Comparison of ENCODE assay signal across 1 cellular context in the genomic region with DNA sequence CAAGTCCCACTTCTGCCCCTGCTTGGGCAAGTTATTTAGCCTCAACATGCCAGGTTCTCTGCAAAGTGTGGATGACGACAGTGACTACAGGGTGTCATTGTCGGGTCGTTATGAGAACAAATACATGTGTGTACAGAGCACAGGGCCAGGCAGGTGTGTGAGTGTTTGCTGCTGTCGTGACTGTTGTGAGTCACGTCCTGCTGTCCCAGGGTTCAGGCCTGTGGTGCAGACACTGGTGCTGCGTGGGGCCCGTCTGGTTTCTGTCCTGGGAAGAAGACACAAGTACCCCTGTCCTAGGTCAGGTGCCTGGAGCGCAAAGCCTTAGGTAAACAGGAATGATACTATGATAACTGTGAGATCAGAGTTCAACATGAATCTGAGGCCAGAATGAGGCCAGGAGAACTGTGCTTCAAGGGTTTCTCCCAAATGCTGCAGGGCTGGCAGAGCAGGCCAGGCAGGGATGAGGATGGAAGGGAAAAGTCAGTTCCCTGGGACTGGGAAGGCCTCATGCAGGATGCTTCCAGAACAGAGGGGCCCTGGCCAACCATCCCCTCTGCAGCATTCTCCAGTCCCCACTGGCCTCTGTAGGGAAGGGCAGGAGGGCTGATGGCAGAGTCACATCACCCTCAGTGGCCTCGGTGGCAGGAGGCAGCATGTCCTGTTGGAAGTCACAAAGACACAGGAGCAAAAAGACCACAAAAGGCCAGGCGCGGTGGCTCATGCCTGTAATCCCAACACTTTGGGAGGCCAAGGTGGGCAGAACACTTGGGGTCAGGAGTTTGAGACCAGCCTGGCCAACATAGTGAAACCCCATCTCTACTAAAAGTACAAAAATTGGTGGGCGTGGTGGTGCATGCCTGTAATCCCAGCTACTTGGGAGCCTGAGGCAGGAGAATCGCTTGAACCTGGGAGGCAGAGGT.
A peak's percentile ranks its signal among the peaks of the same experiment; 100 is the strongest.
TF ChIP-seq lines count a peak whose summit lies in the region.

No MANE protein-coding gene starts in this region.

TF ChIP-seq in HepG2, 621 proteins besides CTCF, POLR2A, EP300 and RAD21 (continued from another document and continues in another):
- TF ChIP-seq, protein P1, sequence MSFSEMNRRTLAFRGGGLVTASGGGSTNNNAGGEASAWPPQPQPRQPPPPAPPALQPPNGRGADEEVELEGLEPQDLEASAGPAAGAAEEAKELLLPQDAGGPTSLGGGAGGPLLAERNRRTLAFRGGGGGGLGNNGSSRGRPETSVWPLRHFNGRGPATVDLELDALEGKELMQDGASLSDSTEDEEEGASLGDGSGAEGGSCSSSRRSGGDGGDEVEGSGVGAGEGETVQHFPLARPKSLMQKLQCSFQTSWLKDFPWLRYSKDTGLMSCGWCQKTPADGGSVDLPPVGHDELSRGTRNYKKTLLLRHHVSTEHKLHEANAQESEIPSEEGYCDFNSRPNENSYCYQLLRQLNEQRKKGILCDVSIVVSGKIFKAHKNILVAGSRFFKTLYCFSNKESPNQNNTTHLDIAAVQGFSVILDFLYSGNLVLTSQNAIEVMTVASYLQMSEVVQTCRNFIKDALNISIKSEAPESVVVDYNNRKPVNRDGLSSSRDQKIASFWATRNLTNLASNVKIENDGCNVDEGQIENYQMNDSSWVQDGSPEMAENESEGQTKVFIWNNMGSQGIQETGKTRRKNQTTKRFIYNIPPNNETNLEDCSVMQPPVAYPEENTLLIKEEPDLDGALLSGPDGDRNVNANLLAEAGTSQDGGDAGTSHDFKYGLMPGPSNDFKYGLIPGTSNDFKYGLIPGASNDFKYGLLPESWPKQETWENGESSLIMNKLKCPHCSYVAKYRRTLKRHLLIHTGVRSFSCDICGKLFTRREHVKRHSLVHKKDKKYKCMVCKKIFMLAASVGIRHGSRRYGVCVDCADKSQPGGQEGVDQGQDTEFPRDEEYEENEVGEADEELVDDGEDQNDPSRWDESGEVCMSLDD (CRISPR knock-in tag; IDR thresholded peaks at IDR 0.05; ENCODE audit: borderline replicate concordance): peak; percentile 39; the same call in 1 of the 2 replicates
- TF ChIP-seq KAT8 (CRISPR knock-in tag; IDR thresholded peaks at IDR 0.05) (peak; percentile 76), ZBTB7B (CRISPR knock-in tag; IDR thresholded peaks at IDR 0.05) (peak; percentile 88), EZH2 (conservative IDR thresholded peaks at IDR 0.05; ENCODE audit: low read depth, low read length) (no peak), HIVEP1 (CRISPR knock-in tag; IDR thresholded peaks at IDR 0.05) (0 out of 2 replicates have a peak, but pooled peaks have one; percentile 62), MIXL1 (CRISPR knock-in tag; IDR thresholded peaks at IDR 0.05) (peak; percentile 60; the same call in 1 of the 2 replicates), STAT5B (CRISPR knock-in tag; IDR thresholded peaks at IDR 0.05) (no peak), SALL1 (CRISPR knock-in tag; IDR thresholded peaks at IDR 0.05) (peak; percentile 99), CREB1 (IDR thresholded peaks at IDR 0.05) (peak; percentile 81), CREB1 (CRISPR knock-in tag; IDR thresholded peaks at IDR 0.05) (peak; percentile 89), ISL2 (CRISPR knock-in tag; IDR thresholded peaks at IDR 0.05) (peak; percentile 71; the same call in 1 of the 2 replicates), ZSCAN20 (CRISPR knock-in tag; IDR thresholded peaks at IDR 0.05; ENCODE audit: borderline replicate concordance) (no peak), ZFY (CRISPR knock-in tag; IDR thresholded peaks at IDR 0.05) (peak; percentile 70), ZNF205 (CRISPR knock-in tag; IDR thresholded peaks at IDR 0.05) (peak; percentile 66), ZNF891 (CRISPR knock-in tag; IDR thresholded peaks at IDR 0.05) (0 out of 2 replicates have a peak, but pooled peaks have one; percentile 54), ZNF567 (CRISPR knock-in tag; IDR thresholded peaks at IDR 0.05; ENCODE audit: borderline replicate concordance) (no peak), MXI1 (IDR thresholded peaks at IDR 0.05; ENCODE audit: borderline replicate concordance, low read depth, low read length) (peak; percentile 84; the same call in 1 of the 3 replicates), PHF21A (CRISPR knock-in tag; IDR thresholded peaks at IDR 0.05) (peak; percentile 99), LCORL (IDR thresholded peaks at IDR 0.05) (peak; percentile 79), LCORL (CRISPR knock-in tag; IDR thresholded peaks at IDR 0.05) (peak; percentile 98), FIP1L1 (IDR thresholded peaks at IDR 0.05; ENCODE audit: borderline replicate concordance, insufficient read depth, low read depth, low read length) (no peak), ZNF441 (CRISPR knock-in tag; IDR thresholded peaks at IDR 0.05; ENCODE audit: borderline replicate concordance) (peak; percentile 28; the same call in 1 of the 2 replicates), POGZ (CRISPR knock-in tag; IDR thresholded peaks at IDR 0.05) (peak; percentile 60; the same call in 1 of the 2 replicates), EEA1 (CRISPR knock-in tag; IDR thresholded peaks at IDR 0.05; ENCODE audit: borderline replicate concordance) (no peak), ELF4 (CRISPR knock-in tag; IDR thresholded peaks at IDR 0.05; ENCODE audit: borderline replicate concordance) (no peak), SAP130 (CRISPR knock-in tag; IDR thresholded peaks at IDR 0.05; ENCODE audit: low read depth) (peak; percentile 92), ZNF839 (CRISPR knock-in tag; IDR thresholded peaks at IDR 0.05; ENCODE audit: borderline replicate concordance) (0 out of 2 replicates have a peak, but pooled peaks have one; percentile 43), PPARG (CRISPR knock-in tag; conservative IDR thresholded peaks at IDR 0.05) (peak; percentile 59; the same call in 1 of the 2 replicates), ZNF772 (CRISPR knock-in tag; IDR thresholded peaks at IDR 0.05) (peak; percentile 93), NR3C1 (CRISPR knock-in tag; IDR thresholded peaks at IDR 0.05) (no peak), ZBTB42 (CRISPR knock-in tag; IDR thresholded peaks at IDR 0.05) (0 out of 2 replicates have a peak, but pooled peaks have one; percentile 61), NCOR1 (IDR thresholded peaks at IDR 0.05; ENCODE audit: borderline replicate concordance, low read length) (peak; percentile 86), SOX13 (IDR thresholded peaks at IDR 0.05) (peak; percentile 68; the same call in 1 of the 2 replicates), SOX13 (CRISPR knock-in tag; conservative IDR thresholded peaks at IDR 0.05 in 1 of 2, IDR thresholded peaks at IDR 0.05 in 1 of 2) (peak in 1 of 2 experiments; percentile 77; a peak in 2 of 4 replicates), GATAD1 (CRISPR knock-in tag; IDR thresholded peaks at IDR 0.05) (peak; percentile 71), TMF1 (CRISPR knock-in tag; IDR thresholded peaks at IDR 0.05; ENCODE audit: low read depth) (no peak), ZNF607 (CRISPR knock-in tag; IDR thresholded peaks at IDR 0.05; ENCODE audit: borderline replicate concordance) (peak; percentile 67; the same call in 1 of the 2 replicates), GTF2F1 (IDR thresholded peaks at IDR 0.05; ENCODE audit: low read length) (no peak), ZNF264 (CRISPR knock-in tag; IDR thresholded peaks at IDR 0.05) (peak; percentile 85; the same call in 1 of the 2 replicates), ZNF605 (CRISPR knock-in tag; IDR thresholded peaks at IDR 0.05) (0 out of 2 replicates have a peak, but pooled peaks have one; percentile 1), MTA1 (CRISPR knock-in tag; IDR thresholded peaks at IDR 0.05; ENCODE audit: borderline replicate concordance) (peak; percentile 96), ELF3 (CRISPR knock-in tag; IDR thresholded peaks at IDR 0.05) (peak; percentile 84), RXRA (CRISPR knock-in tag; IDR thresholded peaks at IDR 0.05) (peak; percentile 95), DPF2 (CRISPR knock-in tag; IDR thresholded peaks at IDR 0.05; ENCODE audit: borderline replicate concordance, low read depth) (peak; percentile 87), ZSCAN9 (CRISPR knock-in tag; IDR thresholded peaks at IDR 0.05; ENCODE audit: borderline replicate concordance) (peak; percentile 91), ZSCAN29 (CRISPR knock-in tag; conservative IDR thresholded peaks at IDR 0.05) (0 out of 2 replicates have a peak, but pooled peaks have one; percentile 63), ZMAT3 (CRISPR knock-in tag; conservative IDR thresholded peaks at IDR 0.05) (no peak), ZNF143 (CRISPR knock-in tag; IDR thresholded peaks at IDR 0.05) (no peak), NFYC (CRISPR knock-in tag; IDR thresholded peaks at IDR 0.05) (peak; percentile 25; the same call in 1 of the 2 replicates), ZNF562 (CRISPR knock-in tag; IDR thresholded peaks at IDR 0.05; ENCODE audit: borderline replicate concordance) (no peak)
- TF ChIP-seq, protein P2, sequence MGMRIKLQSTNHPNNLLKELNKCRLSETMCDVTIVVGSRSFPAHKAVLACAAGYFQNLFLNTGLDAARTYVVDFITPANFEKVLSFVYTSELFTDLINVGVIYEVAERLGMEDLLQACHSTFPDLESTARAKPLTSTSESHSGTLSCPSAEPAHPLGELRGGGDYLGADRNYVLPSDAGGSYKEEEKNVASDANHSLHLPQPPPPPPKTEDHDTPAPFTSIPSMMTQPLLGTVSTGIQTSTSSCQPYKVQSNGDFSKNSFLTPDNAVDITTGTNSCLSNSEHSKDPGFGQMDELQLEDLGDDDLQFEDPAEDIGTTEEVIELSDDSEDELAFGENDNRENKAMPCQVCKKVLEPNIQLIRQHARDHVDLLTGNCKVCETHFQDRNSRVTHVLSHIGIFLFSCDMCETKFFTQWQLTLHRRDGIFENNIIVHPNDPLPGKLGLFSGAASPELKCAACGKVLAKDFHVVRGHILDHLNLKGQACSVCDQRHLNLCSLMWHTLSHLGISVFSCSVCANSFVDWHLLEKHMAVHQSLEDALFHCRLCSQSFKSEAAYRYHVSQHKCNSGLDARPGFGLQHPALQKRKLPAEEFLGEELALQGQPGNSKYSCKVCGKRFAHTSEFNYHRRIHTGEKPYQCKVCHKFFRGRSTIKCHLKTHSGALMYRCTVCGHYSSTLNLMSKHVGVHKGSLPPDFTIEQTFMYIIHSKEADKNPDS (CRISPR knock-in tag; IDR thresholded peaks at IDR 0.05): no peak; the same call in none of the 2 replicates
- TF ChIP-seq, protein P3, sequence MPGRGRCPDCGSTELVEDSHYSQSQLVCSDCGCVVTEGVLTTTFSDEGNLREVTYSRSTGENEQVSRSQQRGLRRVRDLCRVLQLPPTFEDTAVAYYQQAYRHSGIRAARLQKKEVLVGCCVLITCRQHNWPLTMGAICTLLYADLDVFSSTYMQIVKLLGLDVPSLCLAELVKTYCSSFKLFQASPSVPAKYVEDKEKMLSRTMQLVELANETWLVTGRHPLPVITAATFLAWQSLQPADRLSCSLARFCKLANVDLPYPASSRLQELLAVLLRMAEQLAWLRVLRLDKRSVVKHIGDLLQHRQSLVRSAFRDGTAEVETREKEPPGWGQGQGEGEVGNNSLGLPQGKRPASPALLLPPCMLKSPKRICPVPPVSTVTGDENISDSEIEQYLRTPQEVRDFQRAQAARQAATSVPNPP (CRISPR knock-in tag; IDR thresholded peaks at IDR 0.05): 0 out of 2 replicates have a peak, but pooled peaks have one; percentile 72
- TF ChIP-seq, protein P4, sequence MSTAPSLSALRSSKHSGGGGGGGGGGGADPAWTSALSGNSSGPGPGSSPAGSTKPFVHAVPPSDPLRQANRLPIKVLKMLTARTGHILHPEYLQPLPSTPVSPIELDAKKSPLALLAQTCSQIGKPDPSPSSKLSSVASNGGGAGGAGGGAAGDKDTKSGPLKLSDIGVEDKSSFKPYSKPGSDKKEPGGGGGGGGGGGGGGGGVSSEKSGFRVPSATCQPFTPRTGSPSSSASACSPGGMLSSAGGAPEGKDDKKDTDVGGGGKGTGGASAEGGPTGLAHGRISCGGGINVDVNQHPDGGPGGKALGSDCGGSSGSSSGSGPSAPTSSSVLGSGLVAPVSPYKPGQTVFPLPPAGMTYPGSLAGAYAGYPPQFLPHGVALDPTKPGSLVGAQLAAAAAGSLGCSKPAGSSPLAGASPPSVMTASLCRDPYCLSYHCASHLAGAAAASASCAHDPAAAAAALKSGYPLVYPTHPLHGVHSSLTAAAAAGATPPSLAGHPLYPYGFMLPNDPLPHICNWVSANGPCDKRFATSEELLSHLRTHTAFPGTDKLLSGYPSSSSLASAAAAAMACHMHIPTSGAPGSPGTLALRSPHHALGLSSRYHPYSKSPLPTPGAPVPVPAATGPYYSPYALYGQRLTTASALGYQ (CRISPR knock-in tag; IDR thresholded peaks at IDR 0.05): peak; percentile 57; the same call in 1 of the 2 replicates
- TF ChIP-seq, protein P5, sequence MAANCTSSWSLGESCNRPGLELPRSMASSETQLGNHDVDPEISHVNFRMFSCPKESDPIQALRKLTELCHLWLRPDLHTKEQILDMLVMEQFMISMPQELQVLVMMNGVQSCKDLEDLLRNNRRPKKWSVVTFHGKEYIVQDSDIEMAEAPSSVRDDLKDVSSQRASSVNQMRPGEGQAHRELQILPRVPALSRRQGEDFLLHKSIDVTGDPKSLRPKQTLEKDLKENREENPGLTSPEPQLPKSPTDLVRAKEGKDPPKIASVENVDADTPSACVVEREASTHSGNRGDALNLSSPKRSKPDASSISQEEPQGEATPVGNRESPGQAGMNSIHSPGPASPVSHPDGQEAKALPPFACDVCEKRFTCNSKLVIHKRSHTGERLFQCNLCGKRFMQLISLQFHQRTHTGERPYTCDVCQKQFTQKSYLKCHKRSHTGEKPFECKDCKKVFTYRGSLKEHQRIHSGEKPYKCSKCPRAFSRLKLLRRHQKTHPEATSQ (CRISPR knock-in tag; IDR thresholded peaks at IDR 0.05; ENCODE audit: borderline replicate concordance): peak; percentile 69; the same call in 1 of the 2 replicates
- TF ChIP-seq, protein P6, sequence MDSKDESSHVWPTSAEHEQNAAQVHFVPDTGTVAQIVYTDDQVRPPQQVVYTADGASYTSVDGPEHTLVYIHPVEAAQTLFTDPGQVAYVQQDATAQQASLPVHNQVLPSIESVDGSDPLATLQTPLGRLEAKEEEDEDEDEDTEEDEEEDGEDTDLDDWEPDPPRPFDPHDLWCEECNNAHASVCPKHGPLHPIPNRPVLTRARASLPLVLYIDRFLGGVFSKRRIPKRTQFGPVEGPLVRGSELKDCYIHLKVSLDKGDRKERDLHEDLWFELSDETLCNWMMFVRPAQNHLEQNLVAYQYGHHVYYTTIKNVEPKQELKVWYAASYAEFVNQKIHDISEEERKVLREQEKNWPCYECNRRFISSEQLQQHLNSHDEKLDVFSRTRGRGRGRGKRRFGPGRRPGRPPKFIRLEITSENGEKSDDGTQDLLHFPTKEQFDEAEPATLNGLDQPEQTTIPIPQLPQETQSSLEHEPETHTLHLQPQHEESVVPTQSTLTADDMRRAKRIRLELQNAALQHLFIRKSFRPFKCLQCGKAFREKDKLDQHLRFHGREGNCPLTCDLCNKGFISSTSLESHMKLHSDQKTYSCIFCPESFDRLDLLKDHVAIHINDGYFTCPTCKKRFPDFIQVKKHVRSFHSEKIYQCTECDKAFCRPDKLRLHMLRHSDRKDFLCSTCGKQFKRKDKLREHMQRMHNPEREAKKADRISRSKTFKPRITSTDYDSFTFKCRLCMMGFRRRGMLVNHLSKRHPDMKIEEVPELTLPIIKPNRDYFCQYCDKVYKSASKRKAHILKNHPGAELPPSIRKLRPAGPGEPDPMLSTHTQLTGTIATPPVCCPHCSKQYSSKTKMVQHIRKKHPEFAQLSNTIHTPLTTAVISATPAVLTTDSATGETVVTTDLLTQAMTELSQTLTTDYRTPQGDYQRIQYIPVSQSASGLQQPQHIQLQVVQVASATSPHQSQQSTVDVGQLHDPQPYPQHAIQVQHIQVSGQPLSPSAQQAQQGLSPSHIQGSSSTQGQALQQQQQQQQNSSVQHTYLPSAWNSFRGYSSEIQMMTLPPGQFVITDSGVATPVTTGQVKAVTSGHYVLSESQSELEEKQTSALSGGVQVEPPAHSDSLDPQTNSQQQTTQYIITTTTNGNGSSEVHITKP (CRISPR knock-in tag; IDR thresholded peaks at IDR 0.05; ENCODE audit: low read depth): no peak
